8 cellular contexts compared by ENCODE assay signal in genomic region chr19:2944403-2944774, GRCh38. TPM values are rescaled to one million over a fixed set of nuclear protein-coding genes. Genes with fewer than 3 reads are reported as not detected.
DNase-seq lines count a peak whose midpoint lies in the region; ATAC-seq and TF ChIP-seq lines count a peak whose summit lies in the region.

No MANE protein-coding gene starts in this region.

- H3K36me3 ChIP-seq in RWPE2 (ENCODE audit: low read depth) (no peaks in the 10 kb centered on the region), fibroblast of lung (ENCODE audit: control insufficient read depth, insufficient read depth, low read length) (peaks cover under 1% of the 10 kb centered on the region), psoas muscle (ENCODE audit: insufficient read depth in 1 of 2, low read depth in 1 of 2) (peaks cover 0 to 5% of the 10 kb centered on the region in 2 donors)

- peak overlapping the region; percentile 84 for H3K4me2 ChIP-seq in fibroblast of lung (ENCODE audit: extremely low read depth, insufficient read depth, low read length)

- WGBS in psoas muscle, 3 donors: 1 to 2% (median 1%) methylated on average over 23 of the region's 23 CpGs

- H4K20me1 ChIP-seq in fibroblast of lung (ENCODE audit: control insufficient read depth, extremely low read depth, insufficient read depth, low read length): no peaks in the 10 kb centered on the region

- H3K4me1 ChIP-seq in RWPE2 (ENCODE audit: insufficient read depth, poor library complexity, severe bottlenecking): no peaks in the 10 kb centered on the region
- H3K4me1 ChIP-seq in fibroblast of lung (ENCODE audit: control insufficient read depth, extremely low read depth, insufficient read depth, low read length): peaks cover 4% of the 10 kb centered on the region
- H3K4me1 ChIP-seq in psoas muscle: peaks cover 11% of the 10 kb centered on the region

- no peaks in the 10 kb centered on the region for H3K9me3 ChIP-seq in RWPE2 (ENCODE audit: severe bottlenecking)
- H3K9me3 ChIP-seq in fibroblast of lung (ENCODE audit: control insufficient read depth, insufficient read depth, low read depth, low read length): no peaks in the 10 kb centered on the region
- H3K9me3 ChIP-seq in psoas muscle: no peaks in the 10 kb centered on the region

- intact Hi-C loops in psoas muscle (cut with DNase I): loop anchor here (1.0 to 10.0 kb wide), 4 partner anchors 42 to 162 kb away; partner anchors contain the start of genes ZNF555 (in 2 of the 2) and ZNF57 (in 1 of the 2)

- H3K9ac ChIP-seq in fibroblast of lung (ENCODE audit: insufficient read depth, low read length): peak overlapping the region; percentile 79

- DNase-seq in GM12865 (ENCODE audit: low read depth) (no peak), RWPE2 (ENCODE audit: low spot score) (no peak), fibroblast of lung (ENCODE audit: low read depth in 2 of 2) (no peak), psoas muscle (no peak), MV-4-11 (lab: John Stamatoyannopoulos, UW) (no peak), NCI-H1930 (lab: John Stamatoyannopoulos, UW) (no peak), occipital lobe (lab: John Stamatoyannopoulos, UW) (no peak)

- H3K79me2 ChIP-seq in fibroblast of lung (ENCODE audit: control insufficient read depth, insufficient read depth, low read length): peaks cover 4% of the 10 kb centered on the region

- peak overlapping the region; percentile 81 for H2AFZ ChIP-seq in fibroblast of lung (ENCODE audit: low read length)

- no peak for ATAC-seq in RWPE2 (ENCODE audit: low read depth)
- ATAC-seq in psoas muscle: no peak
- no peak for ATAC-seq in HG02884 (IDR thresholded peaks at IDR 0.05; ENCODE audit: unreplicated experiment)

- H3K27ac ChIP-seq in RWPE2 (ENCODE audit: poor library complexity, severe bottlenecking): no peak overlapping the region
- peak overlapping the region; percentile 59 for H3K27ac ChIP-seq in fibroblast of lung (ENCODE audit: insufficient read depth, low read length)
- H3K27ac ChIP-seq in psoas muscle: peak overlapping the region; percentile 93

- no peaks in the 10 kb centered on the region for H3K27me3 ChIP-seq in RWPE2 (ENCODE audit: insufficient read depth, poor library complexity, severe bottlenecking)
- H3K27me3 ChIP-seq in fibroblast of lung (ENCODE audit: control insufficient read depth, insufficient read depth, low read length): no peaks in the 10 kb centered on the region
- H3K27me3 ChIP-seq in psoas muscle (ENCODE audit: insufficient read depth in 3 of 3, low read length in 2 of 3): no peaks in the 10 kb centered on the region

- no peak for TF ChIP-seq CTCF in GM12865 (IDR thresholded peaks at IDR 0.05; ENCODE audit: insufficient read depth, low read depth, low read length, missing control alignments)
- TF ChIP-seq CTCF in RWPE2 (IDR thresholded peaks at IDR 0.05; ENCODE audit: poor library complexity, severe bottlenecking): no peak
- TF ChIP-seq CTCF in fibroblast of lung (conservative IDR thresholded peaks at IDR 0.05 in 1 of 2, IDR thresholded peaks at IDR 0.05 in 1 of 2; ENCODE audit: low read depth in 1 of 2, low read length in 2 of 2): no peak
- no peak for TF ChIP-seq CTCF in psoas muscle (IDR thresholded peaks at IDR 0.05)

- H3K4me3 ChIP-seq in GM12865 (ENCODE audit: low read depth, low read length) (peak overlapping the region; percentile 70), RWPE2 (ENCODE audit: severe bottlenecking) (peak overlapping the region; percentile 86), fibroblast of lung (replicated peaks in 1 of 4; ENCODE audit: control extremely low read depth in 1 of 4, insufficient read depth in 1 of 4, low read depth in 3 of 4, low read length in 4 of 4) (peak overlapping the region; percentile 71 to 96 (median 94)), psoas muscle (peak overlapping the region; percentile 80)

RNA-seq across cellular contexts. Expression of gene ZNF77, which starts 0.4 kb away (rescaled TPM):
- total RNA-seq in fibroblast of lung: 3.9 and 5.0 TPM in 2 replicates
- polyA plus RNA-seq in fibroblast of lung: 3.3 and 4.0 TPM in 2 replicates
- polyA plus RNA-seq in fibroblast of lung (2012): 2.3 and 2.5 TPM in 2 replicates
- 0.24 and 1.5 TPM in 2 replicates for polyA minus RNA-seq in fibroblast of lung (ENCODE audit: low replicate concordance)
- 1 to 10 TPM; 1.3 to 2.4 (median 1.3) TPM for total RNA-seq in psoas muscle
- polyA plus RNA-seq in psoas muscle: 1 to 10 TPM in 2 of 3 donors, under 1 TPM in 1; 0.84 to 1.9 (median 1.6) TPM
- total RNA-seq in occipital lobe: 6.4 TPM

RNA-seq across cellular contexts. Expression of gene TLE6, which starts 33.0 kb away (rescaled TPM):
- total RNA-seq in fibroblast of lung (0.51 and 1.7 TPM in 2 replicates), psoas muscle (under 1 TPM in 3 of 4 donors, not detected in 1; 0.50 to 0.89 (median 0.68) TPM), occipital lobe (0.16 TPM)
- polyA plus RNA-seq in fibroblast of lung (0.24 and 0.56 TPM in 2 replicates), psoas muscle (1 to 10 TPM in 2 of 3 donors, under 1 TPM in 1; 0.96 to 2.2 (median 1.5) TPM)
- polyA plus RNA-seq in fibroblast of lung (2012): 0.59 and 1.3 TPM in 2 replicates
- polyA minus RNA-seq in fibroblast of lung (ENCODE audit: low replicate concordance): 7.1 TPM in 1 of 2 replicates, not detected in the other

RNA-seq across cellular contexts. Expression of gene ZNF57, which starts 43.7 kb away (rescaled TPM):
- total RNA-seq in fibroblast of lung (4.1 and 5.3 TPM in 2 replicates), psoas muscle (1 to 10 TPM; 1.0 to 1.7 (median 1.3) TPM), occipital lobe (5.0 TPM)
- polyA plus RNA-seq in fibroblast of lung (2.2 and 2.8 TPM in 2 replicates), psoas muscle (1 to 10 TPM in 1 of 3 donors, under 1 TPM in 2; 0.65 to 1.9 (median 0.77) TPM)
- 1.7 and 2.0 TPM in 2 replicates for polyA plus RNA-seq in fibroblast of lung (2012)
- polyA minus RNA-seq in fibroblast of lung (ENCODE audit: low replicate concordance): 0.27 and 0.63 TPM in 2 replicates
